15 cellular contexts compared by ENCODE assay signal in genomic region chr1:70896224-70896623, GRCh38.
DNase-seq lines count a peak whose midpoint lies in the region; ATAC-seq and TF ChIP-seq lines count a peak whose summit lies in the region.
"Had no signal": no experiment of that assay in that cellular context is flagged by ENCODE, and none has a peak within 500 bp of the region (broad histone marks: within the 10 kb centered on the region; RNA-seq: fewer than 3 reads in every experiment).

No MANE protein-coding gene starts in this region.

- H3K4me3 Mint-ChIP-seq in chondrocyte (ENCODE audit: unreplicated experiment): no peak overlapping the region
- H3K4me3 Mint-ChIP-seq in stimulated activated memory B cell treated with anti-CD40 and anti-IgM and Interleukin-4, amounts not matched to agents 10 μg/mL and 1 μg/mL and 100 μg/mL, for 72 hours: no peak overlapping the region
- H3K4me3 Mint-ChIP-seq: activated CD8-positive, alpha-beta T cell treated with anti-CD3 and anti-CD28 coated beads for 36 hours; CD4-positive, alpha-beta memory T cell had no signal

- H3K4me1 ChIP-seq in heart right ventricle: peaks cover 0 to 11% (median 0%) of the 10 kb centered on the region in 9 donors
- peaks cover 0 to 18% (median 5%) of the 10 kb centered on the region in 12 donors for H3K4me1 ChIP-seq in heart left ventricle
- no peaks in the 10 kb centered on the region for H3K4me1 ChIP-seq in smooth muscle cell (ENCODE audit: low read depth)

- no peak for TF ChIP-seq POLR2A in heart left ventricle (IDR thresholded peaks at IDR 0.05)

- H3F3A ChIP-seq in smooth muscle cell (ENCODE audit: low read depth): no peaks in the 10 kb centered on the region

- no peak overlapping the region for H3K27ac Mint-ChIP-seq in chondrocyte (ENCODE audit: unreplicated experiment)
- H3K27ac Mint-ChIP-seq in stimulated activated memory B cell treated with anti-CD40 and anti-IgM and Interleukin-4, amounts not matched to agents 10 μg/mL and 1 μg/mL and 100 μg/mL, for 72 hours: no peak overlapping the region
- H3K27ac Mint-ChIP-seq: activated CD8-positive, alpha-beta T cell treated with anti-CD3 and anti-CD28 coated beads for 36 hours; activated naive CD4-positive, alpha-beta T cell treated with anti-CD3 and anti-CD28 coated beads, Interleukin-2, amount 50 U/mL, for 72 hours; CD4-positive, alpha-beta memory T cell had no signal

- TF ChIP-seq CTCF in heart right ventricle (IDR thresholded peaks at IDR 0.05) (peak in 6 of 9 donors; percentile 7 to 36 (median 24)), heart left ventricle (IDR thresholded peaks at IDR 0.05) (peak in 4 of 12 donors; percentile 8 to 23 (median 18)), chondrocyte (IDR thresholded peaks at IDR 0.05) (peak; percentile 53), smooth muscle cell (IDR thresholded peaks at IDR 0.05; ENCODE audit: borderline replicate concordance, insufficient read depth, poor library complexity, severe bottlenecking) (peak; percentile 8)

- DNase-seq in heart right ventricle: no peak
- no peak for DNase-seq in heart left ventricle
- peak; percentile 25 for DNase-seq in M059J (ENCODE audit: low read depth)
- no peak for DNase-seq in chondrocyte (ENCODE audit: low spot score)
- no peak for DNase-seq in smooth muscle cell (lab: John Stamatoyannopoulos, UW; ENCODE audit: unreplicated experiment)
- DNase-seq: activated CD8-positive, alpha-beta T cell treated with anti-CD3 and anti-CD28 coated beads for 36 hours; CD4-positive, alpha-beta memory T cell; cortex of kidney; hippocampal formation; NCI-H2107 had no signal

- H3K27me3 ChIP-seq in heart right ventricle (peaks cover 0 to 2% (median 0%) of the 10 kb centered on the region in 7 donors), heart left ventricle (no peaks in the 10 kb centered on the region), smooth muscle cell (ENCODE audit: low read depth) (no peaks in the 10 kb centered on the region)

- no peak overlapping the region for H3K4me3 ChIP-seq in heart right ventricle
- no peak overlapping the region for H3K4me3 ChIP-seq in heart left ventricle
- H3K4me3 ChIP-seq in smooth muscle cell: no peak overlapping the region
- H3K4me3 ChIP-seq: SK-N-MC had no signal

- H3K9me3 ChIP-seq in heart right ventricle (no peaks in the 10 kb centered on the region), heart left ventricle (no peaks in the 10 kb centered on the region), smooth muscle cell (replicated peaks; ENCODE audit: low read depth) (no peaks in the 10 kb centered on the region)

- no peak overlapping the region for H3K9ac ChIP-seq in smooth muscle cell (ENCODE audit: low read depth)

- H2AFZ ChIP-seq in smooth muscle cell (ENCODE audit: low read depth): no peak overlapping the region

- no peak overlapping the region for H3K27ac ChIP-seq in heart right ventricle
- no peak overlapping the region for H3K27ac ChIP-seq in heart left ventricle
- no peak overlapping the region for H3K27ac ChIP-seq in smooth muscle cell (ENCODE audit: low read depth)
- H3K27ac ChIP-seq: SK-N-MC had no signal

- H4K20me1 ChIP-seq in smooth muscle cell (ENCODE audit: low read depth): no peaks in the 10 kb centered on the region

- H3K79me2 ChIP-seq in smooth muscle cell (ENCODE audit: low read depth): no peaks in the 10 kb centered on the region

- H3K9me3 Mint-ChIP-seq in chondrocyte (ENCODE audit: low read depth): no peaks in the 10 kb centered on the region
- no peaks in the 10 kb centered on the region for H3K9me3 Mint-ChIP-seq in stimulated activated memory B cell treated with anti-CD40 and anti-IgM and Interleukin-4, amounts not matched to agents 10 μg/mL and 1 μg/mL and 100 μg/mL, for 72 hours
- H3K9me3 Mint-ChIP-seq: activated CD8-positive, alpha-beta T cell treated with anti-CD3 and anti-CD28 coated beads for 36 hours; activated naive CD4-positive, alpha-beta T cell treated with anti-CD3 and anti-CD28 coated beads, Interleukin-2, amount 50 U/mL, for 72 hours had no signal

- H3K27me3 Mint-ChIP-seq in chondrocyte (ENCODE audit: low read depth): peaks cover 13% of the 10 kb centered on the region
- no peaks in the 10 kb centered on the region for H3K27me3 Mint-ChIP-seq in stimulated activated memory B cell treated with anti-CD40 and anti-IgM and Interleukin-4, amounts not matched to agents 10 μg/mL and 1 μg/mL and 100 μg/mL, for 72 hours

- H3K36me3 Mint-ChIP-seq in chondrocyte (ENCODE audit: low read depth): no peaks in the 10 kb centered on the region
- H3K36me3 Mint-ChIP-seq in stimulated activated memory B cell treated with anti-CD40 and anti-IgM and Interleukin-4, amounts not matched to agents 10 μg/mL and 1 μg/mL and 100 μg/mL, for 72 hours: no peaks in the 10 kb centered on the region
- H3K36me3 Mint-ChIP-seq: activated naive CD4-positive, alpha-beta T cell treated with anti-CD3 and anti-CD28 coated beads, Interleukin-2, amount 50 U/mL, for 72 hours; CD4-positive, alpha-beta memory T cell had no signal

- no peak overlapping the region for H3K4me2 ChIP-seq in smooth muscle cell

- peaks cover 9% of the 10 kb centered on the region for H3K4me1 Mint-ChIP-seq in chondrocyte (ENCODE audit: low read depth)
- H3K4me1 Mint-ChIP-seq in stimulated activated memory B cell treated with anti-CD40 and anti-IgM and Interleukin-4, amounts not matched to agents 10 μg/mL and 1 μg/mL and 100 μg/mL, for 72 hours: no peaks in the 10 kb centered on the region
- H3K4me1 Mint-ChIP-seq: CD4-positive, alpha-beta memory T cell had no signal

- intact Hi-C loops in heart right ventricle (cut with DNase I) (loop anchor here in 3 of 10 donors (5.0 to 10.0 kb wide), 2 partner anchors 209 to 211 kb away; no protein-coding TSS in a partner anchor), heart left ventricle (cut with DNase I) (loop anchor here in 5 of 10 donors (5.0 to 10.0 kb wide), 4 partner anchors 129 to 371 kb away; no protein-coding TSS in a partner anchor)

- no peak for ATAC-seq in heart right ventricle
- no peak for ATAC-seq in heart left ventricle
- no peak for ATAC-seq in stimulated activated memory B cell treated with anti-CD40 and anti-IgM and Interleukin-4, amounts not matched to agents 10 μg/mL and 1 μg/mL and 100 μg/mL, for 72 hours
- no peak for ATAC-seq in HG02970 (IDR thresholded peaks at IDR 0.05; ENCODE audit: low FRiP score, unreplicated experiment)
- no peak for ATAC-seq in HG03342 (IDR thresholded peaks at IDR 0.05; ENCODE audit: unreplicated experiment)
- ATAC-seq: activated CD8-positive, alpha-beta T cell treated with anti-CD3 and anti-CD28 coated beads for 36 hours; activated naive CD4-positive, alpha-beta T cell treated with anti-CD3 and anti-CD28 coated beads, Interleukin-2, amount 50 U/mL, for 72 hours had no signal

- WGBS in heart right ventricle, 2 donors: 61 to 68% methylated on average over 1 of the region's 1 CpG
- WGBS in heart left ventricle, 4 donors: 49 to 78% (median 64%) methylated on average over 1 of the region's 1 CpG
- WGBS in smooth muscle cell (ENCODE audit: low lambda C conversion rate): 30% methylated on average over 1 of the region's 1 CpG

- H3K36me3 ChIP-seq in heart right ventricle (no peaks in the 10 kb centered on the region), heart left ventricle (no peaks in the 10 kb centered on the region), smooth muscle cell (ENCODE audit: low read depth) (no peaks in the 10 kb centered on the region)
